ENCODE assay signal across 27 cellular contexts in genomic region chr1:182191716-182192115, GRCh38.
"Had no signal": no experiment of that assay in that cellular context is flagged by ENCODE, and none has a peak within 500 bp of the region (broad histone marks: within the 10 kb centered on the region; RNA-seq: fewer than 3 reads in every experiment).

No MANE protein-coding gene starts in this region.

- H3K4me3 ChIP-seq: cardiac muscle cell, coronary artery, heart left ventricle, hepatocyte, left ventricle myocardium inferior, ovary, psoas muscle, right lobe of liver, smooth muscle cell, stomach, thyroid gland had no signal

- H3K4me1 ChIP-seq: right lobe of liver had no signal

- H2AFZ ChIP-seq: hepatocyte had no signal

- H3K36me3 Mint-ChIP-seq: naive thymus-derived CD8-positive, alpha-beta T cell; stimulated activated effector memory CD8-positive, alpha-beta T cell treated with anti-CD3 and anti-CD28 coated beads, Interleukin-12 subunit alpha, Interleukin-12 subunit beta, amount 100 ng/mL, for 72 hours had no signal

- FAIRE-seq: endometrium, frontal cortex, kidney had no signal

- H3K36me3 ChIP-seq: cardiac muscle cell, heart left ventricle, left ventricle myocardium inferior, ovary, right lobe of liver, stomach, thyroid gland had no signal

- H3K4me2 ChIP-seq: hepatocyte, smooth muscle cell had no signal

- H3K27me3 ChIP-seq: heart left ventricle, hepatocyte, ovary, right lobe of liver, stomach, thyroid gland had no signal

- DNase-seq: effector memory CD8-positive, alpha-beta T cell; erythroblast; kidney; left ventricle myocardium inferior; mesendoderm; midbrain; naive thymus-derived CD8-positive, alpha-beta T cell; nephron progenitor cell; occipital lobe; ovary; posterior cingulate gyrus; psoas muscle; right lobe of liver; stimulated activated CD4-positive, alpha-beta T cell treated with anti-CD3 and anti-CD28 coated beads, Interleukin-2, amount 100 ng/mL, for 24 hours; stimulated activated CD4-positive, alpha-beta T cell treated with anti-CD3 and anti-CD28 coated beads, Interleukin-4, amount 100 ng/mL, for 24 hours; stimulated activated naive CD4-positive, alpha-beta T cell treated with Interleukin-2 at 50 U/mL for 16 hours; stomach; thyroid gland; trophoblast cell had no signal

- H3K4me3 Mint-ChIP-seq: effector memory CD8-positive, alpha-beta T cell; naive thymus-derived CD8-positive, alpha-beta T cell; nephron progenitor cell; stimulated activated effector memory CD8-positive, alpha-beta T cell treated with anti-CD3 and anti-CD28 coated beads, Interleukin-12 subunit alpha, Interleukin-12 subunit beta, amount 100 ng/mL, for 72 hours had no signal

- H3K9me3 Mint-ChIP-seq: nephron progenitor cell; stimulated activated effector memory CD8-positive, alpha-beta T cell treated with anti-CD3 and anti-CD28 coated beads, Interleukin-12 subunit alpha, Interleukin-12 subunit beta, amount 100 ng/mL, for 72 hours had no signal

- H3K79me2 ChIP-seq: hepatocyte had no signal

- H3K27ac Mint-ChIP-seq: effector memory CD8-positive, alpha-beta T cell; naive thymus-derived CD8-positive, alpha-beta T cell; nephron progenitor cell; stimulated activated effector memory CD8-positive, alpha-beta T cell treated with anti-CD3 and anti-CD28 coated beads, Interleukin-12 subunit alpha, Interleukin-12 subunit beta, amount 100 ng/mL, for 72 hours had no signal

- ATAC-seq: effector memory CD8-positive, alpha-beta T cell; heart left ventricle; naive thymus-derived CD8-positive, alpha-beta T cell; psoas muscle; right lobe of liver had no signal

- H3K9me3 ChIP-seq: heart left ventricle, left ventricle myocardium inferior, ovary, psoas muscle, right lobe of liver, stomach, thyroid gland had no signal

- H3K27ac ChIP-seq: cardiac muscle cell, coronary artery, heart left ventricle, hepatocyte, left ventricle myocardium inferior, ovary, psoas muscle, right lobe of liver, thyroid gland had no signal
